ENCODE assay signal across 12 cellular contexts in the genomic region with DNA sequence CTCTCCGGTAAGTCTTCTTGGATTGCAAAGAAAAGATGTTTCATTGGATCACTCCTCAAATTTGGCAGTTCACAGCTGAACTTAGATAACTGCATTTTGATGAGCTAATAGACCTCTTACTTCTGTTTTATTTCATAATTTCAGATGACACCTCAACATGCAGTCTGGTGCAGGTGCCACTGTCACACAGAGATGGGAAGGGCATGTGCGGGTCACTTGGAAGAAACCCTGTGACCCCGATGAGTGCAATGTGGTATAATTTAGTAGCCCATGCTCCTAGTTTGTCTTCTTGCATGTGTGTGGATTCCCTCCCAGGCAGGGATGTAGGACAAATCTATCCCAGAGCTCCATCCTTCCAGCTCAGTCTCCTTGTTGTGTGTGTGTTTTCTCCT. TPM values are rescaled to one million over a fixed set of nuclear protein-coding genes. Genes with fewer than 3 reads are reported as not detected.
DNase-seq lines count a peak whose midpoint lies in the region; ATAC-seq and TF ChIP-seq lines count a peak whose summit lies in the region.
"Had no signal": no experiment of that assay in that cellular context is flagged by ENCODE, and none has a peak within 500 bp of the region (broad histone marks: within the 10 kb centered on the region; RNA-seq: fewer than 3 reads in every experiment).

No MANE protein-coding gene starts in this region.

- intact Hi-C loops in left lung (cut with DNase I): no loop called here

- POLR2A ChIA-PET in naive thymus-derived CD8-positive, alpha-beta T cell (lab: Charles Lee): interaction anchor here (0.6 to 4.3 kb wide), 13 partner anchors 14 to 535 kb away, joined by 3 to 39 read pairs (median 7); no protein-coding TSS in a partner anchor

- peak; percentile 3 for ATAC-seq in GM21390 (IDR thresholded peaks at IDR 0.05; ENCODE audit: unreplicated experiment)
- peak; percentile 27 to 47 for ATAC-seq in naive thymus-derived CD8-positive, alpha-beta T cell
- ATAC-seq in left lung: no peak

- H3K36me3 Mint-ChIP-seq in naive thymus-derived CD8-positive, alpha-beta T cell: no peaks in the 10 kb centered on the region

- H3K4me2 ChIP-seq in SU-DHL-6 (ENCODE audit: low read depth, low read length, poor library complexity, severe bottlenecking): peak overlapping the region; percentile 70

- no peaks in the 10 kb centered on the region for H3K27me3 ChIP-seq in SU-DHL-6 (ENCODE audit: low read length)
- H3K27me3 ChIP-seq in right atrium auricular region: no peaks in the 10 kb centered on the region
- no peaks in the 10 kb centered on the region for H3K27me3 ChIP-seq in left lung
- H3K27me3 ChIP-seq: ascending aorta had no signal

- TF ChIP-seq CTCF in GM12864 (IDR thresholded peaks at IDR 0.05; ENCODE audit: low read depth, low read length, missing control alignments) (no peak), SU-DHL-6 (IDR thresholded peaks at IDR 0.05; ENCODE audit: insufficient read depth, low read length, poor library complexity, severe bottlenecking) (no peak), right atrium auricular region (IDR thresholded peaks at IDR 0.05) (no peak), left lung (IDR thresholded peaks at IDR 0.05) (no peak)

- peak overlapping the region; percentile 89 to 96 (median 93) for H3K27ac Mint-ChIP-seq in naive thymus-derived CD8-positive, alpha-beta T cell

- H3K79me2 ChIP-seq in SU-DHL-6 (ENCODE audit: insufficient read depth, low read length): peaks cover 65% of the 10 kb centered on the region

- H3K27me3 Mint-ChIP-seq in naive thymus-derived CD8-positive, alpha-beta T cell: no peaks in the 10 kb centered on the region

- H3K9me2 ChIP-seq in SU-DHL-6 (replicated peaks; ENCODE audit: insufficient read depth, low read length): no peaks in the 10 kb centered on the region

- peak overlapping the region; percentile 82 for H3K9ac ChIP-seq in SU-DHL-6 (ENCODE audit: low read length)

- peaks cover 41 to 91% (median 83%) of the 10 kb centered on the region in 4 donors for H3K4me1 Mint-ChIP-seq in naive thymus-derived CD8-positive, alpha-beta T cell

- H4K20me1 ChIP-seq in SU-DHL-6 (ENCODE audit: low read depth, low read length): no peaks in the 10 kb centered on the region

- no peaks in the 10 kb centered on the region for H3K4me1 ChIP-seq in right atrium auricular region
- H3K4me1 ChIP-seq in left lung: peaks cover 0 to 29% of the 10 kb centered on the region in 2 donors
- H3K4me1 ChIP-seq: ascending aorta had no signal

- H3K4me3 ChIP-seq in GM12864 (ENCODE audit: low read depth, low read length) (peak overlapping the region; percentile 95), SU-DHL-6 (ENCODE audit: insufficient read depth, low read length, poor library complexity, severe bottlenecking) (peak overlapping the region; percentile 69), right atrium auricular region (no peak overlapping the region), left lung (peak overlapping the region in 1 of 2 donors; percentile 31)
- H3K4me3 ChIP-seq: ascending aorta had no signal

- DNase-seq in GM12864 (ENCODE audit: low read depth) (no peak), right atrium auricular region (ENCODE audit: low spot score) (no peak), left lung (no peak), hippocampal formation (lab: John Stamatoyannopoulos, UW) (no peak), HuH-7.5 (ENCODE audit: low spot score) (no peak)
- no peak for DNase-seq in naive thymus-derived CD8-positive, alpha-beta T cell
- DNase-seq: DMS79 treated with DMSO at 0.1 percent for 48 hours, NCI-H1105 treated with DMSO at 0.1 percent for 48 hours, occipital lobe had no signal

- H3F3A ChIP-seq in SU-DHL-6 (ENCODE audit: insufficient read depth): peaks cover 10% of the 10 kb centered on the region; the same call in 1 of the 2 replicates

- H3K27ac ChIP-seq in SU-DHL-6 (ENCODE audit: low read depth, low read length) (peak overlapping the region; percentile 82), right atrium auricular region (no peak overlapping the region), left lung (peak overlapping the region in 1 of 2 donors; percentile 65)
- H3K27ac ChIP-seq: ascending aorta had no signal

- H3K4me3 Mint-ChIP-seq in naive thymus-derived CD8-positive, alpha-beta T cell: peak overlapping the region; percentile 80 to 97 (median 89)

- H3K36me3 ChIP-seq in SU-DHL-6 (ENCODE audit: low read length) (no peaks in the 10 kb centered on the region; the same call in 1 of the 2 replicates), right atrium auricular region (no peaks in the 10 kb centered on the region), left lung (no peaks in the 10 kb centered on the region)
- H3K36me3 ChIP-seq: ascending aorta had no signal

- H3K9me3 Mint-ChIP-seq in naive thymus-derived CD8-positive, alpha-beta T cell: no peaks in the 10 kb centered on the region

- no peak overlapping the region for H2AFZ ChIP-seq in SU-DHL-6 (ENCODE audit: low read depth, low read length, severe bottlenecking)

- no peaks in the 10 kb centered on the region for H3K9me3 ChIP-seq in SU-DHL-6 (ENCODE audit: insufficient read depth, low read length)
- H3K9me3 ChIP-seq in right atrium auricular region: no peaks in the 10 kb centered on the region
- H3K9me3 ChIP-seq in left lung: no peaks in the 10 kb centered on the region
- H3K9me3 ChIP-seq: ascending aorta had no signal

RNA-seq across cellular contexts. Expression of gene SLAMF1, which starts 0.5 kb away (rescaled TPM):
- 10 to 100 TPM in 1 of 2 experiments, 1 to 10 TPM in 1; 9.8 to 11.1 TPM for total RNA-seq in naive thymus-derived CD8-positive, alpha-beta T cell
- 1 to 10 TPM; 1.7 to 3.9 (median 3.7) TPM for polyA plus RNA-seq in naive thymus-derived CD8-positive, alpha-beta T cell
- total RNA-seq in right atrium auricular region (under 1 TPM; 0.11 to 0.31 TPM), left lung (1 to 10 TPM in 1 of 2 donors, under 1 TPM in 1; 0.76 to 2.5 TPM)
- total RNA-seq: ascending aorta, occipital lobe had no signal

Comparison
In these comparisons a context has a peak if more than half of its experiments do, and no peak if none do; other contexts are left out.
1. H3K4me3 ChIP-seq: peak in GM12864 (single experiment) and SU-DHL-6 (single experiment); none in right atrium auricular region (0 of 2).